ENCODE assay signal across 11 cellular contexts in genomic region chr1:77824694-77825355, GRCh38. TPM values are rescaled to one million over a fixed set of nuclear protein-coding genes. Genes with fewer than 3 reads are reported as not detected.
DNase-seq lines count a peak whose midpoint lies in the region; ATAC-seq, FAIRE-seq and TF ChIP-seq lines count a peak whose summit lies in the region.
"Had no signal": no experiment of that assay in that cellular context is flagged by ENCODE, and none has a peak within 500 bp of the region (broad histone marks: within the 10 kb centered on the region; RNA-seq: fewer than 3 reads in every experiment).

No MANE protein-coding gene starts in this region.

- CTCF ChIA-PET in activated CD8-positive, alpha-beta T cell treated with anti-CD3 and anti-CD28 coated beads for 36 hours (lab: Charles Lee): interaction anchor here (0.7 to 1.6 kb wide), 4 partner anchors 8 to 27 kb away, joined by 3 to 4 read pairs (median 4); no protein-coding TSS in a partner anchor

- H3K36me3 Mint-ChIP-seq in activated CD8-positive, alpha-beta T cell treated with anti-CD3 and anti-CD28 coated beads for 36 hours (ENCODE audit: low read depth): peaks cover 8% of the 10 kb centered on the region
- H3K36me3 Mint-ChIP-seq in type B pancreatic cell: peaks cover 16% of the 10 kb centered on the region

- H3K4me1 Mint-ChIP-seq in activated CD8-positive, alpha-beta T cell treated with anti-CD3 and anti-CD28 coated beads for 36 hours (ENCODE audit: low read depth): peaks cover 5% of the 10 kb centered on the region
- no peaks in the 10 kb centered on the region for H3K4me1 Mint-ChIP-seq in type B pancreatic cell (ENCODE audit: unreplicated experiment)

- no peak overlapping the region for H3K4me3 Mint-ChIP-seq in activated CD8-positive, alpha-beta T cell treated with anti-CD3 and anti-CD28 coated beads for 36 hours
- H3K4me3 Mint-ChIP-seq in type B pancreatic cell: no peak overlapping the region
- H3K4me3 Mint-ChIP-seq: brain had no signal

- DNase-seq in bronchial epithelial cell (ENCODE audit: low read depth): peak; percentile 35
- DNase-seq in posterior vena cava (ENCODE audit: low spot score): peak; percentile 77
- no peak for DNase-seq in HK-2 (ENCODE audit: unreplicated experiment)
- DNase-seq in amygdala (lab: John Stamatoyannopoulos, UW): no peak
- no peak for DNase-seq in activated CD8-positive, alpha-beta T cell treated with anti-CD3 and anti-CD28 coated beads for 36 hours
- no peak for DNase-seq in type B pancreatic cell (ENCODE audit: extremely low spot score, unreplicated experiment)
- DNase-seq: effector CD4-positive, alpha-beta T cell had no signal

- H3K27me3 Mint-ChIP-seq in activated CD8-positive, alpha-beta T cell treated with anti-CD3 and anti-CD28 coated beads for 36 hours: no peaks in the 10 kb centered on the region
- no peaks in the 10 kb centered on the region for H3K27me3 Mint-ChIP-seq in type B pancreatic cell
- H3K27me3 Mint-ChIP-seq: brain had no signal

- no peaks in the 10 kb centered on the region for H3K36me3 ChIP-seq in bronchial epithelial cell (ENCODE audit: control insufficient read depth, insufficient read depth, low read length)

- POLR2A ChIA-PET in activated CD8-positive, alpha-beta T cell treated with anti-CD3 and anti-CD28 coated beads for 36 hours (lab: Charles Lee): interaction anchor here (0.6 kb wide), 1 partner anchor 152 kb away, joined by 3 read pairs; no protein-coding TSS in a partner anchor

- no peak for TF ChIP-seq CTCF in bronchial epithelial cell (IDR thresholded peaks at IDR 0.05; ENCODE audit: insufficient read depth, low read length, severe bottlenecking)
- TF ChIP-seq CTCF in activated CD8-positive, alpha-beta T cell treated with anti-CD3 and anti-CD28 coated beads for 36 hours (IDR thresholded peaks at IDR 0.05): no peak
- no peak for TF ChIP-seq CTCF in type B pancreatic cell (conservative IDR thresholded peaks at IDR 0.05)

- no peak for FAIRE-seq in bronchial epithelial cell (lab: Jason Lieb, UNC)
- FAIRE-seq: frontal cortex had no signal

- H3K9me3 Mint-ChIP-seq in activated CD8-positive, alpha-beta T cell treated with anti-CD3 and anti-CD28 coated beads for 36 hours: no peaks in the 10 kb centered on the region
- H3K9me3 Mint-ChIP-seq in type B pancreatic cell: no peaks in the 10 kb centered on the region
- H3K9me3 Mint-ChIP-seq: brain had no signal

- intact Hi-C loops in posterior vena cava (cut with DNase I): no loop called here
- intact Hi-C loops in activated CD8-positive, alpha-beta T cell treated with anti-CD3 and anti-CD28 coated beads for 36 hours (cut with micrococcal nuclease): no loop called here

- no peaks in the 10 kb centered on the region for H3K27me3 ChIP-seq in bronchial epithelial cell (ENCODE audit: control insufficient read depth, insufficient read depth, low read length)

- ATAC-seq in GM18498 (IDR thresholded peaks at IDR 0.05; ENCODE audit: unreplicated experiment): peak; percentile 10
- ATAC-seq in HG03354 (IDR thresholded peaks at IDR 0.05; ENCODE audit: poor library complexity, severe bottlenecking, unreplicated experiment): peak; percentile 17
- ATAC-seq in activated CD8-positive, alpha-beta T cell treated with anti-CD3 and anti-CD28 coated beads for 36 hours: no peak

- H3K27ac Mint-ChIP-seq in activated CD8-positive, alpha-beta T cell treated with anti-CD3 and anti-CD28 coated beads for 36 hours: no peak overlapping the region
- no peak overlapping the region for H3K27ac Mint-ChIP-seq in type B pancreatic cell

- H3K4me3 ChIP-seq in bronchial epithelial cell (ENCODE audit: low read depth, low read length): no peak overlapping the region

RNA-seq across cellular contexts. Expression of gene MIGA1, which starts 45.4 kb away (rescaled TPM):
- 9.5 and 9.7 TPM in 2 replicates for total RNA-seq in bronchial epithelial cell
- 10 to 100 TPM; 16.7 to 20.4 TPM for total RNA-seq in posterior vena cava
- total RNA-seq in activated CD8-positive, alpha-beta T cell treated with anti-CD3 and anti-CD28 coated beads for 36 hours: 1 to 10 TPM; 8.5 to 9.7 TPM
- total RNA-seq in type B pancreatic cell (ENCODE audit: low replicate concordance): 14.5 and 15.0 TPM in 2 replicates

Comparison
In these comparisons a context has a peak if more than half of its experiments do, and no peak if none do; other contexts are left out.
1. DNase-seq: peak in bronchial epithelial cell (single experiment) and posterior vena cava (single experiment); none in HK-2 (single experiment), amygdala (0 of 56), activated CD8-positive, alpha-beta T cell treated with anti-CD3 and anti-CD28 coated beads for 36 hours (single experiment) and type B pancreatic cell (single experiment).